22 cellular contexts compared by ENCODE assay signal in the genomic region with DNA sequence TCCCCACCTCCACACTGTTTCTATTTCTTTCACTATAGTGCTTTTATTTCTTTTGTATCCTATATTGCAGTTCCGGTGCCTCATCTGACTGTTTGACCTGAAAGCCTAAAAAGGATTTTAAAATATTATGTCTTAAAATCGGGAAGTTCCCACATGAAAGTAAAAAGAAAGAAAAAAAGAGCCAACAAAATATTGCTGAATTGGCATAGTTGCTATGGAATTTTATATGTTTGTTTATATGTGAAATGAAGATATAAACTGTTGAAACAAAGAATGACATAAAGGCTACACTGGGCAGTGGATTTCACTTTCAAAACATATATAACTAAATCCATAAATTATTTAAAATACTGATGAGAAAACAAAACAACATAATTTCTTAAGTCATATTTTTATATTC.
DNase-seq lines count a peak whose midpoint lies in the region; ATAC-seq, FAIRE-seq and TF ChIP-seq lines count a peak whose summit lies in the region.
"Had no signal": no experiment of that assay in that cellular context is flagged by ENCODE, and none has a peak within 500 bp of the region (broad histone marks: within the 10 kb centered on the region; RNA-seq: fewer than 3 reads in every experiment).

No MANE protein-coding gene starts in this region.

- H3K4me2 ChIP-seq in HepG2 (ENCODE audit: low read depth, low read length) (no peak overlapping the region), IMR-90 (ENCODE audit: low read depth, low read length) (no peak overlapping the region)
- H3K4me2 ChIP-seq: BLaER1 had no signal

- H3K9ac ChIP-seq in HepG2 (ENCODE audit: insufficient read depth, low read depth, low read length), result no peak overlapping the region
- H3K9ac ChIP-seq in IMR-90 (ENCODE audit: low read depth, low read length), result no peak overlapping the region
- H3K9ac ChIP-seq: BLaER1 had no signal

- H3K9me3 Mint-ChIP-seq in glutamatergic neuron (ENCODE audit: unreplicated experiment), result no peaks in the 10 kb centered on the region

- H2BK5ac ChIP-seq in IMR-90 (ENCODE audit: low read depth, low read length, poor library complexity, severe bottlenecking), result peak overlapping the region; percentile 93

- H3K79me2 ChIP-seq in HepG2 (ENCODE audit: insufficient read depth, low read length), result no peaks in the 10 kb centered on the region

- H4K5ac ChIP-seq in IMR-90 (ENCODE audit: low read depth, low read length), result peak overlapping the region; percentile 73; the same call in 1 of the 2 replicates

- dilution Hi-C loops in IMR-90 (cut with HindIII; ENCODE audit: low sequenced_read_pairs, unreplicated experiment), result no loop called here

- H3K14ac ChIP-seq in IMR-90 (replicated peaks; ENCODE audit: low read depth, low read length), result 0 out of 2 replicates have a peak overlapping the region, but pooled peaks have one; percentile 14

- 1% methylated on average over 2 of the region's 2 CpGs for WGBS in HepG2 (ENCODE audit: low lambda C conversion rate)
- WGBS in right lobe of liver (ENCODE audit: insufficient coverage, low coverage, low lambda C conversion rate, missing lambda C conversion rate), result 58% methylated on average over 2 of the region's 2 CpGs
- WGBS in IMR-90 (ENCODE audit: extremely low coverage in 2 of 2, insufficient read length in 1 of 2), 2 experiments, result no CpG with 5 or more reads among the region's 2 CpGs

- no peak for ATAC-seq in HepG2
- ATAC-seq in right lobe of liver, result no peak
- no peak for ATAC-seq in IMR-90 (ENCODE audit: low read depth)
- ATAC-seq in omental fat pad (ENCODE audit: low FRiP score), result no peak
- ATAC-seq: CD8-positive, alpha-beta T cell had no signal

- H4K20me1 ChIP-seq in HepG2 (ENCODE audit: insufficient read depth, low read length) (no peaks in the 10 kb centered on the region), IMR-90 (ENCODE audit: insufficient read depth, low read length) (no peaks in the 10 kb centered on the region)
- H4K20me1 ChIP-seq: BLaER1 had no signal

- TF ChIP-seq RAD21 in HepG2 (CRISPR knock-in tag; IDR thresholded peaks at IDR 0.05) (no peak), IMR-90 (IDR thresholded peaks at IDR 0.05; ENCODE audit: low read length) (no peak)

- in situ Hi-C loops in HepG2 (cut with HindIII; ENCODE audit: extremely low pct_ligation_motif_present, low pct_unique_long_range_greater_than_20kb) (no loop called here), IMR-90 (cut with MboI; ENCODE audit: low sequenced_read_pairs) (no loop called here)

- H3K4me3 ChIP-seq in HepG2 (replicated peaks in 1 of 3; ENCODE audit: insufficient read depth in 1 of 3, low read depth in 2 of 3, low read length in 3 of 3) (no peak overlapping the region), right lobe of liver (no peak overlapping the region), IMR-90 (ENCODE audit: insufficient read depth, low read depth, low read length) (no peak overlapping the region)
- H3K4me3 ChIP-seq: BLaER1 had no signal

- H3K27me3 ChIP-seq in HepG2 (ENCODE audit: control insufficient read depth in 1 of 2, insufficient read depth in 2 of 2, low read length in 2 of 2) (no peaks in the 10 kb centered on the region), right lobe of liver (no peaks in the 10 kb centered on the region), IMR-90 (ENCODE audit: control insufficient read depth, insufficient read depth, low read length) (no peaks in the 10 kb centered on the region)
- H3K27me3 ChIP-seq: BLaER1 had no signal

- POLR2A ChIA-PET in HepG2 (lab: Yijun Ruan, JAX) (no interaction called here), IMR-90 (lab: Charles Lee; ENCODE audit: unreplicated experiment) (no interaction called here)

- H3K9me1 ChIP-seq in IMR-90 (ENCODE audit: insufficient read depth, low read length), result no peaks in the 10 kb centered on the region

- no peak overlapping the region for H3K27ac Mint-ChIP-seq in glutamatergic neuron (ENCODE audit: unreplicated experiment)
- H3K27ac Mint-ChIP-seq: B cell; CD4-positive, CD25-positive, alpha-beta regulatory T cell; CD8-positive, alpha-beta T cell had no signal

- H3K23ac ChIP-seq in IMR-90 (ENCODE audit: low read depth, low read length), result peak overlapping the region; percentile 52; the same call in 1 of the 2 replicates

- H3K79me1 ChIP-seq in IMR-90 (ENCODE audit: low read depth in 1 of 2, low read length in 2 of 2), result no peaks in the 10 kb centered on the region

- no peaks in the 10 kb centered on the region for H3K9me3 ChIP-seq in HepG2 (ENCODE audit: low read length)
- no peaks in the 10 kb centered on the region for H3K9me3 ChIP-seq in right lobe of liver
- H3K9me3 ChIP-seq in IMR-90 (ENCODE audit: control insufficient read depth, insufficient read depth, low read length), result no peaks in the 10 kb centered on the region
- H3K9me3 ChIP-seq: BLaER1, Caco-2 had no signal

- no peaks in the 10 kb centered on the region for H3K4me1 Mint-ChIP-seq in glutamatergic neuron (ENCODE audit: low read depth, unreplicated experiment)
- H3K4me1 Mint-ChIP-seq: B cell; CD4-positive, CD25-positive, alpha-beta regulatory T cell had no signal

- no peaks in the 10 kb centered on the region for H3K36me3 Mint-ChIP-seq in glutamatergic neuron (ENCODE audit: unreplicated experiment)
- H3K36me3 Mint-ChIP-seq: CD4-positive, CD25-positive, alpha-beta regulatory T cell; CD8-positive, alpha-beta T cell had no signal

- H2BK15ac ChIP-seq in IMR-90 (ENCODE audit: low read depth, low read length), result no peak overlapping the region

- CTCF ChIA-PET in HepG2 (lab: Yijun Ruan, JAX; ENCODE audit: low intra/inter-chr PET ratio, low total read pairs), result no interaction called here
- CTCF ChIA-PET in IMR-90 (lab: Yijun Ruan, JAX), result no interaction called here

- peak overlapping the region; percentile 81 for H4K91ac ChIP-seq in IMR-90 (ENCODE audit: insufficient read depth, low read depth, low read length)

- H3K56ac ChIP-seq in IMR-90 (ENCODE audit: extremely low read depth, insufficient read depth, low read length), result no peak overlapping the region

- no peak overlapping the region for H2AK9ac ChIP-seq in IMR-90 (replicated peaks; ENCODE audit: low read depth, low read length, poor library complexity)

- H2AFZ ChIP-seq in HepG2 (ENCODE audit: low read length) (no peak overlapping the region), IMR-90 (replicated peaks; ENCODE audit: low read length, poor library complexity) (no peak overlapping the region)

- H2BK120ac ChIP-seq in IMR-90 (ENCODE audit: low read depth, low read length), result peak overlapping the region; percentile 56; the same call in 1 of the 2 replicates

- TF ChIP-seq EP300 in HepG2 (IDR thresholded peaks at IDR 0.05; ENCODE audit: low read depth in 2 of 2, low read length in 2 of 2) (no peak), HepG2 (CRISPR knock-in tag; IDR thresholded peaks at IDR 0.05; ENCODE audit: borderline replicate concordance) (no peak)

- H3K27me3 Mint-ChIP-seq in glutamatergic neuron (ENCODE audit: unreplicated experiment), result peaks cover 2% of the 10 kb centered on the region
- H3K27me3 Mint-ChIP-seq: B cell; CD4-positive, CD25-positive, alpha-beta regulatory T cell had no signal

- TF ChIP-seq CTCF in HepG2 (CRISPR knock-in tag; IDR thresholded peaks at IDR 0.05), result no peak
- TF ChIP-seq CTCF in right lobe of liver (IDR thresholded peaks at IDR 0.05), result no peak
- no peak for TF ChIP-seq CTCF in IMR-90 (conservative IDR thresholded peaks at IDR 0.05; ENCODE audit: low read depth, low read length)
- TF ChIP-seq CTCF in glutamatergic neuron (IDR thresholded peaks at IDR 0.05; ENCODE audit: partially characterized antibody, unreplicated experiment), result no peak
- TF ChIP-seq CTCF in omental fat pad (IDR thresholded peaks at IDR 0.05), result no peak

- H2AK5ac ChIP-seq in IMR-90 (ENCODE audit: low read depth, low read length), result peak overlapping the region; percentile 78; the same call in 1 of the 2 replicates

- no peak for DNase-seq in HepG2 (ENCODE audit: low spot score)
- DNase-seq in right lobe of liver, result no peak
- DNase-seq in IMR-90, result no peak
- no peak for DNase-seq in AG08396 (ENCODE audit: low spot score)
- DNase-seq in NCI-H510A treated with DMSO at 0.1 percent for 48 hours (lab: John Stamatoyannopoulos, UW), result no peak
- no peak for DNase-seq in glutamatergic neuron
- no peak for DNase-seq in omental fat pad (ENCODE audit: low spot score)
- DNase-seq: Caco-2; CD4-positive, CD25-positive, alpha-beta regulatory T cell; CD8-positive, alpha-beta T cell; DMS153; DND-41; GF-D8; H7 had no signal

- H3K27ac ChIP-seq in HepG2 (ENCODE audit: extremely low read length, insufficient read depth, low read length) (no peak overlapping the region), right lobe of liver (no peak overlapping the region), IMR-90 (ENCODE audit: insufficient read depth, low read length) (no peak overlapping the region)
- H3K27ac ChIP-seq: 22Rv1, BLaER1, C4-2B had no signal

- TF ChIP-seq POLR2A in HepG2 (IDR thresholded peaks at IDR 0.05; ENCODE audit: insufficient read depth in 1 of 2, low read depth in 2 of 2, low read length in 2 of 2) (no peak), right lobe of liver (IDR thresholded peaks at IDR 0.05) (no peak), IMR-90 (IDR thresholded peaks at IDR 0.05; ENCODE audit: low read depth, low read length) (no peak)

- peak overlapping the region; percentile 63 to 65; a peak in 1 of 4 replicates for H4K8ac ChIP-seq in IMR-90 (ENCODE audit: low read depth in 2 of 2, low read length in 2 of 2)

- H3K4me1 ChIP-seq in HepG2 (ENCODE audit: insufficient read depth, low read length) (no peaks in the 10 kb centered on the region), right lobe of liver (no peaks in the 10 kb centered on the region), IMR-90 (ENCODE audit: control insufficient read depth, insufficient read depth, low read length) (peaks cover 2% of the 10 kb centered on the region; the same call in 1 of the 2 replicates)
- H3K4me1 ChIP-seq: Caco-2 had no signal

- H3K4ac ChIP-seq in IMR-90 (ENCODE audit: low read depth, low read length), result peak overlapping the region; percentile 1; the same call in 1 of the 2 replicates

- no TSS peak for BruUV-seq in HepG2 (replicated peaks; lab: Mats Ljungman, UMichigan)
- BruUV-seq in IMR-90 (replicated peaks; lab: Mats Ljungman, UMichigan), result no TSS peak

- peak overlapping the region; percentile 76; the same call in 1 of the 2 replicates for H3K18ac ChIP-seq in IMR-90 (ENCODE audit: low read depth, low read length)

- no peak overlapping the region for H3K4me3 Mint-ChIP-seq in glutamatergic neuron (ENCODE audit: unreplicated experiment)
- H3K4me3 Mint-ChIP-seq: B cell; CD4-positive, CD25-positive, alpha-beta regulatory T cell; CD8-positive, alpha-beta T cell had no signal

- intact Hi-C loops in HepG2 (cut with micrococcal nuclease; ENCODE audit: unreplicated experiment), result no loop called here
- intact Hi-C loops in right lobe of liver (cut with DNase I), result no loop called here
- intact Hi-C loops in IMR-90 (cut with micrococcal nuclease), result no loop called here

- H3K36me3 ChIP-seq in HepG2 (replicated peaks in 1 of 2; ENCODE audit: control insufficient read depth in 1 of 2, insufficient read depth in 2 of 2, low read length in 2 of 2) (no peaks in the 10 kb centered on the region), right lobe of liver (no peaks in the 10 kb centered on the region), IMR-90 (ENCODE audit: control insufficient read depth, insufficient read depth, low read length) (no peaks in the 10 kb centered on the region)
- H3K36me3 ChIP-seq: BLaER1 had no signal

- peak overlapping the region; percentile 46; the same call in 1 of the 2 replicates for H2BK20ac ChIP-seq in IMR-90 (ENCODE audit: low read depth, low read length)

- FAIRE-seq in HepG2 (lab: Jason Lieb, UNC), result no peak
- FAIRE-seq in endometrium (lab: Jason Lieb, UNC), result peak; percentile 72
- FAIRE-seq: GM12891, GM18507, H1 had no signal
